ENCODE assay signal across 20 cellular contexts in the genomic region with DNA sequence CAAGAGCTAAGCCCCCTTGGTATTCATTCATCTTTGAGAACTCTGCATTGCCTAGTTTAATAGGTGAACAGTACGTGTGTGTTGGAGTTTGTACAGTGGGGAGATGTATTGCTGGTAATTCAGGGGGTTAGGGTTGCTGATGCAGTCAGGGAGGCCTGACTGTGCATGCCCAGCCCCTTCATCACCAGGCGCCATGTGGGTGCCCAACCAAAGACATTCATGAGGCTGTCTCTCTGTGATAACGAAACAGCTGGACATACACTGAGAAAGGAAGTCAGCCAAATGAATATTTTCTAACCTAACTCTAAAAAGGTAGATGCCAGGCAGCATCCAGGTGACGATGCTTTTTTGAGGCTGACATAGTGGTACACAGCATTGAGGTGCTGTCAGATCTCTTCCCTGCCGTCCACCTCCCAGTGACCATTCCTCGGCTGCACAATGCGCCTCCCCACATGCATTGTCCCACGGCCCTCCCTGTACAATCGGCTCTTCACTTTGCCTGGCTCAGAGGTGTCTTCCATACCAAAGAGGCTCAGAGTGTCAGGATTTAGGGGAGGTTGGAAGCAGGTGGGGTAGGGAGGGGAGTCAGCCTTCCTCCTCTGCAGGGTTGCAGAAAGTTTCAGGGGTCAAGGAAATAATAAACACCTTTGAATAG. TPM values are rescaled to one million over a fixed set of nuclear protein-coding genes. Genes with fewer than 3 reads are reported as not detected.
"Had no signal": no experiment of that assay in that cellular context is flagged by ENCODE, and none has a peak within 500 bp of the region (broad histone marks: within the 10 kb centered on the region; RNA-seq: fewer than 3 reads in every experiment).

No MANE protein-coding gene starts in this region.

- H3K9me3 ChIP-seq: psoas muscle, right lobe of liver, thoracic aorta, transverse colon had no signal

- H2AFZ ChIP-seq: parathyroid adenoma had no signal

- H3K36me3 ChIP-seq: right lobe of liver, thoracic aorta, transverse colon had no signal

- H3K27me3 ChIP-seq: right lobe of liver, transverse colon had no signal

- H3K4me3 ChIP-seq: psoas muscle, right lobe of liver, thoracic aorta, transverse colon had no signal

- ATAC-seq: foreskin keratinocyte; left colon; naive thymus-derived CD4-positive, alpha-beta T cell; psoas muscle; right lobe of liver; stimulated activated effector memory CD8-positive, alpha-beta T cell treated with anti-CD3 and anti-CD28 coated beads, Interleukin-12 subunit alpha, Interleukin-12 subunit beta, amount 100 ng/mL, for 72 hours; stimulated activated naive CD8-positive, alpha-beta T cell treated with anti-CD3 and anti-CD28 coated beads, Interleukin-15, amount 100 ng/mL, for 72 hours had no signal

- H3K9me3 Mint-ChIP-seq: endodermal cell; naive thymus-derived CD4-positive, alpha-beta T cell; stimulated activated effector memory CD8-positive, alpha-beta T cell treated with anti-CD3 and anti-CD28 coated beads, Interleukin-12 subunit alpha, Interleukin-12 subunit beta, amount 100 ng/mL, for 72 hours; stimulated activated naive CD8-positive, alpha-beta T cell treated with anti-CD3 and anti-CD28 coated beads, Interleukin-15, amount 100 ng/mL, for 72 hours had no signal

- H3K4me1 Mint-ChIP-seq: naive thymus-derived CD4-positive, alpha-beta T cell; stimulated activated effector memory CD8-positive, alpha-beta T cell treated with anti-CD3 and anti-CD28 coated beads, Interleukin-12 subunit alpha, Interleukin-12 subunit beta, amount 100 ng/mL, for 72 hours; stimulated activated naive CD8-positive, alpha-beta T cell treated with anti-CD3 and anti-CD28 coated beads, Interleukin-15, amount 100 ng/mL, for 72 hours had no signal

- H3K27ac Mint-ChIP-seq: endodermal cell; naive thymus-derived CD4-positive, alpha-beta T cell; stimulated activated effector memory CD8-positive, alpha-beta T cell treated with anti-CD3 and anti-CD28 coated beads, Interleukin-12 subunit alpha, Interleukin-12 subunit beta, amount 100 ng/mL, for 72 hours had no signal

- H3K27ac ChIP-seq: foreskin keratinocyte, parathyroid adenoma, psoas muscle, right lobe of liver, thoracic aorta, transverse colon had no signal

- H3K9ac ChIP-seq: parathyroid adenoma had no signal

- H3K4me3 Mint-ChIP-seq: endodermal cell; naive thymus-derived CD4-positive, alpha-beta T cell; stimulated activated effector memory CD8-positive, alpha-beta T cell treated with anti-CD3 and anti-CD28 coated beads, Interleukin-12 subunit alpha, Interleukin-12 subunit beta, amount 100 ng/mL, for 72 hours; stimulated activated naive CD8-positive, alpha-beta T cell treated with anti-CD3 and anti-CD28 coated beads, Interleukin-15, amount 100 ng/mL, for 72 hours had no signal

- H3K4me1 ChIP-seq: foreskin keratinocyte, parathyroid adenoma, right lobe of liver had no signal

- DNase-seq: dermis blood vessel endothelial cell; effector CD4-positive, alpha-beta T cell; endodermal cell; erythroblast; foreskin keratinocyte; left colon; mesendoderm; naive thymus-derived CD4-positive, alpha-beta T cell; nucleus accumbens; psoas muscle; retina; right lobe of liver; stimulated activated CD4-positive, alpha-beta T cell treated with anti-CD3 and anti-CD28 coated beads, Interleukin-4, amount 100 ng/mL, for 1 hour; stimulated activated CD8-positive, alpha-beta memory T cell treated with anti-CD3 and anti-CD28 coated beads, Interleukin-4, amount 100 ng/mL, for 48 hours; stimulated activated naive CD8-positive, alpha-beta T cell treated with anti-CD3 and anti-CD28 coated beads, Interleukin-15, amount 100 ng/mL, for 72 hours; substantia nigra; transverse colon had no signal

- H3K36me3 Mint-ChIP-seq: naive thymus-derived CD4-positive, alpha-beta T cell; stimulated activated effector memory CD8-positive, alpha-beta T cell treated with anti-CD3 and anti-CD28 coated beads, Interleukin-12 subunit alpha, Interleukin-12 subunit beta, amount 100 ng/mL, for 72 hours had no signal

RNA-seq across cellular contexts. Expression of gene EML1, which starts 19.0 kb away (rescaled TPM):
- total RNA-seq: naive thymus-derived CD4-positive, alpha-beta T cell had no signal
- polyA plus RNA-seq: naive thymus-derived CD4-positive, alpha-beta T cell had no signal
